ENCODE assay signal across 12 cellular contexts in the genomic region with DNA sequence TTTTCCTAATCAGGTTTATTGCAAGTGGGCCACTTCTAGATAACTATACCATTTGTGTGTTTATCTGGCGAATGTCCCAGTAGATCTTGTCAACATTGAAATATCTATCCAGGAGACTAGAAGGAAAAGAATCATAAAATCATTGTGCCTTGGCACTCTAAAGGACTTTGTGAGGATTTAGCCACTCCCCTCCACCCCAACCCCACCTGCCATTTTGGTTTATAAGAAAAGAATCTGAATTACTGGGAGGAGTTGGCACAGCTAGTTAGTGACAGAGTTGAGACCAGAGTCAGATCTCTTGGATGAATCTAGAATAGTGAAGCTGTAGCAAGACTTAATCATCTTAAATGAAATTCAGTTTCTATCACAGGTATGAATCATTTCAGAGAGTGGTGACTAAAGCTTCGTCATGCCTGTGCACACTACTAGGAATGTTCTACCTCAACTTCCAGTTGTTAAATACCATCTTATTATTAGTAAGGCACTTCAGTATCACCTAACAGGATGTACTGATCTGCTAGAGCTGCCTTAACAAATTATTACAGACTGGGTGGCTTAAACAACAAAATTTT.
DNase-seq lines count a peak whose midpoint lies in the region; ATAC-seq and TF ChIP-seq lines count a peak whose summit lies in the region.
"Had no signal": no experiment of that assay in that cellular context is flagged by ENCODE, and none has a peak within 500 bp of the region (broad histone marks: within the 10 kb centered on the region; RNA-seq: fewer than 3 reads in every experiment).

No MANE protein-coding gene starts in this region.

- H3K27me3 Mint-ChIP-seq in activated CD8-positive, alpha-beta T cell treated with anti-CD3 and anti-CD28 coated beads for 36 hours = peaks cover 3% of the 10 kb centered on the region
- no peaks in the 10 kb centered on the region for H3K27me3 Mint-ChIP-seq in activated CD8-positive, alpha-beta T cell treated with anti-CD3 and anti-CD28 coated beads, Interleukin-2, amount 10 ng/mL, durations not matched to agents 7 days and 5 days (ENCODE audit: low read depth)

- no peak for DNase-seq in activated CD8-positive, alpha-beta T cell treated with anti-CD3 and anti-CD28 coated beads for 36 hours
- no peak for DNase-seq in activated CD8-positive, alpha-beta T cell treated with anti-CD3 and anti-CD28 coated beads, Interleukin-2, amount 10 ng/mL, durations not matched to agents 7 days and 5 days
- DNase-seq in RKO (ENCODE audit: low spot score) (peak; percentile 68), fibroblast of lung (ENCODE audit: low read depth in 2 of 2) (peak; percentile 11 to 92), stromal cell of bone marrow (ENCODE audit: low read depth) (peak; percentile 23), middle frontal gyrus (ENCODE audit: extremely low spot score, low spot score) (no peak)
- DNase-seq: hippocampal formation, spleen, tibial artery had no signal

- no peak overlapping the region for H2AFZ ChIP-seq in fibroblast of lung (ENCODE audit: low read length)

- H3K4me1 Mint-ChIP-seq in activated CD8-positive, alpha-beta T cell treated with anti-CD3 and anti-CD28 coated beads for 36 hours (ENCODE audit: low read depth) = peaks cover 4% of the 10 kb centered on the region
- no peaks in the 10 kb centered on the region for H3K4me1 Mint-ChIP-seq in activated CD8-positive, alpha-beta T cell treated with anti-CD3 and anti-CD28 coated beads, Interleukin-2, amount 10 ng/mL, durations not matched to agents 7 days and 5 days (ENCODE audit: low read depth)

- no peaks in the 10 kb centered on the region for H3K27me3 ChIP-seq in fibroblast of lung (ENCODE audit: control insufficient read depth, insufficient read depth, low read length)
- H3K27me3 ChIP-seq: spleen, tibial artery had no signal

- POLR2A ChIA-PET in activated CD8-positive, alpha-beta T cell treated with anti-CD3 and anti-CD28 coated beads for 36 hours (lab: Charles Lee) = no interaction called here
- POLR2A ChIA-PET in activated CD8-positive, alpha-beta T cell treated with anti-CD3 and anti-CD28 coated beads, Interleukin-2, amount 10 ng/mL, durations not matched to agents 7 days and 5 days (lab: Charles Lee) = no interaction called here

- no peak overlapping the region for H3K4me3 ChIP-seq in fibroblast of lung (replicated peaks in 1 of 4; ENCODE audit: control extremely low read depth in 1 of 4, insufficient read depth in 1 of 4, low read depth in 3 of 4, low read length in 4 of 4)
- H3K4me3 ChIP-seq: spleen, tibial artery had no signal

- no peak overlapping the region for H3K4me2 ChIP-seq in fibroblast of lung (ENCODE audit: extremely low read depth, insufficient read depth, low read length)
- H3K4me2 ChIP-seq: KMS-11 had no signal

- no peaks in the 10 kb centered on the region for H3K36me3 Mint-ChIP-seq in activated CD8-positive, alpha-beta T cell treated with anti-CD3 and anti-CD28 coated beads for 36 hours (ENCODE audit: low read depth)
- H3K36me3 Mint-ChIP-seq in activated CD8-positive, alpha-beta T cell treated with anti-CD3 and anti-CD28 coated beads, Interleukin-2, amount 10 ng/mL, durations not matched to agents 7 days and 5 days (ENCODE audit: low read depth) = no peaks in the 10 kb centered on the region

- H3K27ac Mint-ChIP-seq in activated CD8-positive, alpha-beta T cell treated with anti-CD3 and anti-CD28 coated beads for 36 hours = no peak overlapping the region
- no peak overlapping the region for H3K27ac Mint-ChIP-seq in activated CD8-positive, alpha-beta T cell treated with anti-CD3 and anti-CD28 coated beads, Interleukin-2, amount 10 ng/mL, durations not matched to agents 7 days and 5 days

- H3K36me3 ChIP-seq in fibroblast of lung (ENCODE audit: control insufficient read depth, insufficient read depth, low read length) = no peaks in the 10 kb centered on the region
- H3K36me3 ChIP-seq: spleen, tibial artery had no signal

- H3K27ac ChIP-seq in fibroblast of lung (ENCODE audit: insufficient read depth, low read length) = no peak overlapping the region
- H3K27ac ChIP-seq: KMS-11, spleen, tibial artery had no signal

- no peak overlapping the region for H3K4me3 Mint-ChIP-seq in activated CD8-positive, alpha-beta T cell treated with anti-CD3 and anti-CD28 coated beads for 36 hours
- H3K4me3 Mint-ChIP-seq in activated CD8-positive, alpha-beta T cell treated with anti-CD3 and anti-CD28 coated beads, Interleukin-2, amount 10 ng/mL, durations not matched to agents 7 days and 5 days = no peak overlapping the region

- no peaks in the 10 kb centered on the region for H4K20me1 ChIP-seq in fibroblast of lung (ENCODE audit: control insufficient read depth, extremely low read depth, insufficient read depth, low read length)

- ATAC-seq in activated CD8-positive, alpha-beta T cell treated with anti-CD3 and anti-CD28 coated beads for 36 hours = peak; percentile 72
- no peak for ATAC-seq in activated CD8-positive, alpha-beta T cell treated with anti-CD3 and anti-CD28 coated beads, Interleukin-2, amount 10 ng/mL, durations not matched to agents 7 days and 5 days
- ATAC-seq in HG03354 (IDR thresholded peaks at IDR 0.05; ENCODE audit: poor library complexity, severe bottlenecking, unreplicated experiment) = no peak
- ATAC-seq in HG03196 (IDR thresholded peaks at IDR 0.05; ENCODE audit: unreplicated experiment) = no peak

- H3K4me1 ChIP-seq in fibroblast of lung (ENCODE audit: control insufficient read depth, extremely low read depth, insufficient read depth, low read length) = no peaks in the 10 kb centered on the region
- H3K4me1 ChIP-seq: spleen, tibial artery had no signal

- no peaks in the 10 kb centered on the region for H3K79me2 ChIP-seq in fibroblast of lung (ENCODE audit: control insufficient read depth, insufficient read depth, low read length)

- no peak overlapping the region for H3K9ac ChIP-seq in fibroblast of lung (ENCODE audit: insufficient read depth, low read length)
- H3K9ac ChIP-seq: KMS-11 had no signal

- H3K9me3 Mint-ChIP-seq in activated CD8-positive, alpha-beta T cell treated with anti-CD3 and anti-CD28 coated beads for 36 hours = no peaks in the 10 kb centered on the region
- no peaks in the 10 kb centered on the region for H3K9me3 Mint-ChIP-seq in activated CD8-positive, alpha-beta T cell treated with anti-CD3 and anti-CD28 coated beads, Interleukin-2, amount 10 ng/mL, durations not matched to agents 7 days and 5 days (ENCODE audit: insufficient read depth)

- CTCF ChIA-PET in activated CD8-positive, alpha-beta T cell treated with anti-CD3 and anti-CD28 coated beads for 36 hours (lab: Charles Lee) = no interaction called here
- CTCF ChIA-PET in activated CD8-positive, alpha-beta T cell treated with anti-CD3 and anti-CD28 coated beads, Interleukin-2, amount 10 ng/mL, durations not matched to agents 7 days and 5 days (lab: Charles Lee) = no interaction called here

- intact Hi-C loops in activated CD8-positive, alpha-beta T cell treated with anti-CD3 and anti-CD28 coated beads for 36 hours (cut with micrococcal nuclease) = no loop called here

- no peaks in the 10 kb centered on the region for H3K9me3 ChIP-seq in fibroblast of lung (ENCODE audit: control insufficient read depth, insufficient read depth, low read depth, low read length)

- TF ChIP-seq CTCF in activated CD8-positive, alpha-beta T cell treated with anti-CD3 and anti-CD28 coated beads for 36 hours (IDR thresholded peaks at IDR 0.05) = no peak
- no peak for TF ChIP-seq CTCF in fibroblast of lung (conservative IDR thresholded peaks at IDR 0.05 in 1 of 2, IDR thresholded peaks at IDR 0.05 in 1 of 2; ENCODE audit: low read depth in 1 of 2, low read length in 2 of 2)

Comparison
In these comparisons a context has a peak if more than half of its experiments do, and no peak if none do; other contexts are left out.
1. DNase-seq: peak in RKO (single experiment), fibroblast of lung (2 of 2) and stromal cell of bone marrow (single experiment); none in activated CD8-positive, alpha-beta T cell treated with anti-CD3 and anti-CD28 coated beads for 36 hours (single experiment), activated CD8-positive, alpha-beta T cell treated with anti-CD3 and anti-CD28 coated beads, Interleukin-2, amount 10 ng/mL, durations not matched to agents 7 days and 5 days (single experiment) and middle frontal gyrus (single experiment).